In the genomic region with DNA sequence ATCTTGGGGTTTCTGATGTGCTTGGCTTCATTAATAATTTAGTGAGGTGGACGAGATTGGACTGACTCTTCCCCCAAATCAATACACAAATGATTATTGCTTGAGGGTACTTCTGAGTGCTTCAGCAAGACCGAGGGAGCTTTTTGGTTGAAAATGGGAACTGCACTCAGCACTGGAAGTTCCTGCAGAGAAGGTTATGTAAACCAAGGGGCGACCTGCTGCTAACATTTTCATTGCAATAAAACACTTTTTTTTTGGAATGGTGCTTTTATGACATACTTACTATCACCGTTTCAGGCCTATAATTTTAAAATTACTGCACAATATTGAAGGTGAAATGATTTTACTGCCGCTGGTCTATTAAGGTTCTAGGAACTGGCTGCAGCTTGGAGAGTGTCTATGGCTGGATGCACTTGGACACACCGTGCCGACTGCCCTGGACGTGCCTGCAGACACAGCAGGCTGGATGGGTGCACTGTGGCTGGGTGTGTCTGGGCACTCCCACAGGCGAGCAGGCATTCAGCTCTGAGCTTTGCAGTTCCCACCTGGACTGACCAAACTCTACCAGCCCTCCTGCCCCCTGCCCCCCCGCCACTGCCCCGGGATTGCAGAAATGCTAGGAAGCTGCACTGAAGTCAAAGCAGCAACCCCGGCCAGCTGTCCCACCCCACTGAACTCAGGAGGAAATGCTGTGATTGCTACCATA, we compare ENCODE assay signal across 19 cellular contexts. TPM values are rescaled to one million over a fixed set of nuclear protein-coding genes. Genes with fewer than 3 reads are reported as not detected.
DNase-seq lines count a peak whose midpoint lies in the region; ATAC-seq and TF ChIP-seq lines count a peak whose summit lies in the region.
"Had no signal": no experiment of that assay in that cellular context is flagged by ENCODE, and none has a peak within 500 bp of the region (broad histone marks: within the 10 kb centered on the region; RNA-seq: fewer than 3 reads in every experiment).

No MANE protein-coding gene starts in this region.

- no peaks in the 10 kb centered on the region for H3K9me3 Mint-ChIP-seq in activated CD4-positive, alpha-beta T cell treated with anti-CD3 and anti-CD28 coated beads for 36 hours (ENCODE audit: low read depth)
- H3K9me3 Mint-ChIP-seq: activated naive CD4-positive, alpha-beta T cell treated with anti-CD3 and anti-CD28 coated beads, Interleukin-2, amount 50 U/mL, for 24 hours; natural killer cell treated with Interleukin-12 subunit alpha and Interleukin-12 subunit beta and Interleukin-15 and Interleukin-18, amount 100 ng/mL, for 72 hours had no signal

- no peaks in the 10 kb centered on the region for H3K79me2 ChIP-seq in Loucy (ENCODE audit: insufficient read depth, low read length)

- H3K27ac ChIP-seq in BLaER1 (peak overlapping the region; percentile 64), colonic mucosa (no peak overlapping the region)
- H3K27ac ChIP-seq: right atrium auricular region, testis had no signal

- intact Hi-C loops in colonic mucosa (cut with DNase I) = loop anchor here (2.0 kb wide), 1 partner anchor 42 kb away; no protein-coding TSS in a partner anchor
- intact Hi-C loops in activated CD4-positive, alpha-beta T cell treated with anti-CD3 and anti-CD28 coated beads for 36 hours (cut with DNase I, micrococcal nuclease) = no loop called here

- no peaks in the 10 kb centered on the region for H3K9me2 ChIP-seq in Loucy (replicated peaks; ENCODE audit: low read depth, low read length)

- POLR2A ChIA-PET in activated CD4-positive, alpha-beta T cell treated with anti-CD3 and anti-CD28 coated beads for 36 hours (lab: Charles Lee) = no interaction called here

- ATAC-seq in GM21526 (IDR thresholded peaks at IDR 0.05; ENCODE audit: low FRiP score, unreplicated experiment) (no peak), HG02642 (IDR thresholded peaks at IDR 0.05; ENCODE audit: poor library complexity, unreplicated experiment) (no peak)
- ATAC-seq in activated CD4-positive, alpha-beta T cell treated with anti-CD3 and anti-CD28 coated beads for 36 hours = no peak
- ATAC-seq: PC-3 had no signal

- H3K27me3 Mint-ChIP-seq in activated CD4-positive, alpha-beta T cell treated with anti-CD3 and anti-CD28 coated beads for 36 hours = peaks cover 12% of the 10 kb centered on the region

- H3K4me3 ChIP-seq in BLaER1 (peak overlapping the region; percentile 38; the same call in 1 of the 2 replicates), Loucy (ENCODE audit: low read length, poor library complexity, severe bottlenecking) (no peak overlapping the region), colonic mucosa (no peak overlapping the region)
- H3K4me3 ChIP-seq: right atrium auricular region, testis had no signal

- CTCF ChIA-PET in activated CD4-positive, alpha-beta T cell treated with anti-CD3 and anti-CD28 coated beads for 36 hours (lab: Charles Lee) = interaction anchor here (3.1 to 5.1 kb wide), 2 partner anchors 12 to 43 kb away, joined by 13 to 39 read pairs; no protein-coding TSS in a partner anchor

- H3K4me1 Mint-ChIP-seq in activated CD4-positive, alpha-beta T cell treated with anti-CD3 and anti-CD28 coated beads for 36 hours = peaks cover 7% of the 10 kb centered on the region

- H3K9me3 ChIP-seq in BLaER1 (no peaks in the 10 kb centered on the region), Loucy (ENCODE audit: insufficient read depth, low read depth, low read length) (no peaks in the 10 kb centered on the region), colonic mucosa (no peaks in the 10 kb centered on the region)
- H3K9me3 ChIP-seq: right atrium auricular region, testis had no signal

- TF ChIP-seq CTCF in Loucy (conservative IDR thresholded peaks at IDR 0.05; ENCODE audit: low read length) = no peak
- TF ChIP-seq CTCF in colonic mucosa (IDR thresholded peaks at IDR 0.05) = no peak

- H3K9ac ChIP-seq in BLaER1 (peak overlapping the region; percentile 59; the same call in 1 of the 2 replicates), Loucy (ENCODE audit: low read depth, low read length, poor library complexity, severe bottlenecking) (peak overlapping the region; percentile 44), colonic mucosa (ENCODE audit: low read depth in 2 of 2, low read length in 2 of 2) (no peak overlapping the region)

- H3K36me3 ChIP-seq in BLaER1 (no peaks in the 10 kb centered on the region), Loucy (ENCODE audit: insufficient read depth, low read length) (no peaks in the 10 kb centered on the region), colonic mucosa (no peaks in the 10 kb centered on the region)
- H3K36me3 ChIP-seq: right atrium auricular region had no signal

- H4K20me1 ChIP-seq in BLaER1 (no peaks in the 10 kb centered on the region), Loucy (ENCODE audit: insufficient read depth, low read length, poor library complexity, severe bottlenecking) (no peaks in the 10 kb centered on the region)

- H3F3A ChIP-seq in Loucy (ENCODE audit: low read depth) = no peaks in the 10 kb centered on the region

- H3K4me1 ChIP-seq in BLaER1 (peaks cover 58% of the 10 kb centered on the region), Loucy (ENCODE audit: insufficient read depth, low read length, poor library complexity, severe bottlenecking) (peaks cover 10% of the 10 kb centered on the region), colonic mucosa (no peaks in the 10 kb centered on the region)
- H3K4me1 ChIP-seq: right atrium auricular region, testis had no signal

- no peak overlapping the region for H3K27ac Mint-ChIP-seq in activated CD4-positive, alpha-beta T cell treated with anti-CD3 and anti-CD28 coated beads for 36 hours
- H3K27ac Mint-ChIP-seq: activated naive CD4-positive, alpha-beta T cell treated with anti-CD3 and anti-CD28 coated beads, Interleukin-2, amount 50 U/mL, for 24 hours had no signal

- H3K27me3 ChIP-seq in BLaER1 = no peaks in the 10 kb centered on the region
- no peaks in the 10 kb centered on the region for H3K27me3 ChIP-seq in Loucy (ENCODE audit: insufficient read depth, low read length, poor library complexity, severe bottlenecking)
- H3K27me3 ChIP-seq in colonic mucosa = no peaks in the 10 kb centered on the region
- H3K27me3 ChIP-seq: right atrium auricular region, testis had no signal

- H3K4me3 Mint-ChIP-seq in activated CD4-positive, alpha-beta T cell treated with anti-CD3 and anti-CD28 coated beads for 36 hours = no peak overlapping the region
- H3K4me3 Mint-ChIP-seq: activated naive CD4-positive, alpha-beta T cell treated with anti-CD3 and anti-CD28 coated beads, Interleukin-2, amount 50 U/mL, for 24 hours; natural killer cell treated with Interleukin-12 subunit alpha and Interleukin-12 subunit beta and Interleukin-15 and Interleukin-18, amount 100 ng/mL, for 72 hours had no signal

- H3K36me3 Mint-ChIP-seq in activated CD4-positive, alpha-beta T cell treated with anti-CD3 and anti-CD28 coated beads for 36 hours (ENCODE audit: low read depth) = no peaks in the 10 kb centered on the region
- H3K36me3 Mint-ChIP-seq: activated naive CD4-positive, alpha-beta T cell treated with anti-CD3 and anti-CD28 coated beads, Interleukin-2, amount 50 U/mL, for 24 hours; natural killer cell treated with Interleukin-12 subunit alpha and Interleukin-12 subunit beta and Interleukin-15 and Interleukin-18, amount 100 ng/mL, for 72 hours had no signal

- H2AFZ ChIP-seq in Loucy (ENCODE audit: low read length) = peak overlapping the region; percentile 61

- H3K4me2 ChIP-seq in BLaER1 = peak overlapping the region; percentile 88
- H3K4me2 ChIP-seq in Loucy (ENCODE audit: low read depth, low read length, poor library complexity, severe bottlenecking) = peak overlapping the region; percentile 34

- peak; percentile 52 for DNase-seq in colonic mucosa
- peak; percentile 16 for DNase-seq in midbrain (lab: John Stamatoyannopoulos, UW)
- DNase-seq in activated CD4-positive, alpha-beta T cell treated with anti-CD3 and anti-CD28 coated beads for 36 hours = no peak
- DNase-seq in NCI-H1048 (lab: John Stamatoyannopoulos, UW) = no peak
- DNase-seq: NCI-H226; PC-3; stimulated activated CD4-positive, alpha-beta T cell treated with anti-CD3 and anti-CD28 coated beads, Interleukin-2, amount 100 ng/mL, for 24 hours; testis had no signal

RNA-seq across cellular contexts. Expression of a gene that starts 7.1 kb away (rescaled TPM):
- total RNA-seq in colonic mucosa = 10 to 100 TPM; 14.6 to 16.5 TPM
- total RNA-seq in activated CD4-positive, alpha-beta T cell treated with anti-CD3 and anti-CD28 coated beads for 36 hours = under 1 TPM; 0.37 TPM
- total RNA-seq: HT-29; natural killer cell treated with Interleukin-12 subunit alpha and Interleukin-12 subunit beta and Interleukin-15 and Interleukin-18, amount 100 ng/mL, for 72 hours had no signal

RNA-seq across cellular contexts. Expression of a gene that starts 38.7 kb away (rescaled TPM):
- not detected for total RNA-seq in colonic mucosa
- not detected for total RNA-seq in activated CD4-positive, alpha-beta T cell treated with anti-CD3 and anti-CD28 coated beads for 36 hours
- total RNA-seq: fibroblast of lung; HT-29; MCF 10A; natural killer cell treated with Interleukin-12 subunit alpha and Interleukin-12 subunit beta and Interleukin-15 and Interleukin-18, amount 100 ng/mL, for 72 hours; PC-3 had no signal

RNA-seq across cellular contexts. Expression of a gene that starts 55.1 kb away (rescaled TPM):
- not detected for total RNA-seq in colonic mucosa
- under 1 TPM in 1 of 2 experiments, not detected in 1; 0.21 TPM for total RNA-seq in activated CD4-positive, alpha-beta T cell treated with anti-CD3 and anti-CD28 coated beads for 36 hours
- total RNA-seq: fibroblast of lung; HT-29; lower leg skin; MCF 10A; natural killer cell treated with Interleukin-12 subunit alpha and Interleukin-12 subunit beta and Interleukin-15 and Interleukin-18, amount 100 ng/mL, for 72 hours; PC-3; right atrium auricular region had no signal

Comparison
In these comparisons a context has a peak if more than half of its experiments do, and no peak if none do; other contexts are left out.
1. H3K9ac ChIP-seq: peak in BLaER1 (single experiment) and Loucy (single experiment); none in colonic mucosa (0 of 2).
2. DNase-seq: peak in colonic mucosa (single experiment) and midbrain (single experiment); none in activated CD4-positive, alpha-beta T cell treated with anti-CD3 and anti-CD28 coated beads for 36 hours (single experiment) and NCI-H1048 (single experiment).
3. RNA of a gene that starts 7.1 kb away (total RNA-seq): 14.6 to 16.5 TPM in colonic mucosa; 0.37 TPM in activated CD4-positive, alpha-beta T cell treated with anti-CD3 and anti-CD28 coated beads for 36 hours; every median in the first group is over 10 times any median in the second.